Comparison of ENCODE assay signal across 14 cellular contexts in genomic region chr5:148145916-148146315, GRCh38. TPM values are rescaled to one million over a fixed set of nuclear protein-coding genes. Genes with fewer than 3 reads are reported as not detected.
DNase-seq lines count a peak whose midpoint lies in the region; ATAC-seq, FAIRE-seq and TF ChIP-seq lines count a peak whose summit lies in the region.
"Had no signal": no experiment of that assay in that cellular context is flagged by ENCODE, and none has a peak within 500 bp of the region (broad histone marks: within the 10 kb centered on the region; RNA-seq: fewer than 3 reads in every experiment).

No MANE protein-coding gene starts in this region.

- TF ChIP-seq CTCF in cardiac muscle cell (IDR thresholded peaks at IDR 0.05; ENCODE audit: low read depth, low read length) (no peak), bronchial epithelial cell (IDR thresholded peaks at IDR 0.05; ENCODE audit: insufficient read depth, low read length, severe bottlenecking) (no peak), right lobe of liver (IDR thresholded peaks at IDR 0.05) (no peak), tibial nerve (IDR thresholded peaks at IDR 0.05) (no peak)

- FAIRE-seq in bronchial epithelial cell (lab: Jason Lieb, UNC), result peak; percentile 82

- no peak overlapping the region for H3K4me3 ChIP-seq in cardiac muscle cell
- H3K4me3 ChIP-seq in bronchial epithelial cell (ENCODE audit: low read depth, low read length), result no peak overlapping the region
- no peak overlapping the region for H3K4me3 ChIP-seq in right lobe of liver
- H3K4me3 ChIP-seq in tibial nerve, result no peak overlapping the region

- H3K9me3 ChIP-seq in cardiac muscle cell (ENCODE audit: low read depth) (no peaks in the 10 kb centered on the region), right lobe of liver (no peaks in the 10 kb centered on the region), tibial nerve (no peaks in the 10 kb centered on the region)

- TF ChIP-seq POLR2A in right lobe of liver (IDR thresholded peaks at IDR 0.05) (no peak), tibial nerve (IDR thresholded peaks at IDR 0.05) (no peak)

- no peaks in the 10 kb centered on the region for H3K27me3 ChIP-seq in cardiac muscle cell
- no peaks in the 10 kb centered on the region for H3K27me3 ChIP-seq in bronchial epithelial cell (ENCODE audit: control insufficient read depth, insufficient read depth, low read length)
- no peaks in the 10 kb centered on the region for H3K27me3 ChIP-seq in right lobe of liver
- H3K27me3 ChIP-seq in tibial nerve, result no peaks in the 10 kb centered on the region

- TF ChIP-seq EP300 in tibial nerve (IDR thresholded peaks at IDR 0.05), result no peak

- H3K36me3 ChIP-seq in cardiac muscle cell (no peaks in the 10 kb centered on the region), bronchial epithelial cell (ENCODE audit: control insufficient read depth, insufficient read depth, low read length) (no peaks in the 10 kb centered on the region), right lobe of liver (no peaks in the 10 kb centered on the region), tibial nerve (no peaks in the 10 kb centered on the region)
- H3K36me3 ChIP-seq: WERI-Rb-1 had no signal

- ATAC-seq in left cardiac atrium, result no peak
- peak; percentile 15 to 47 (median 35) for ATAC-seq in right lobe of liver
- ATAC-seq in GM19397 (IDR thresholded peaks at IDR 0.05; ENCODE audit: unreplicated experiment), result no peak
- ATAC-seq: HCT116 had no signal

- H3K4me1 ChIP-seq in cardiac muscle cell (ENCODE audit: low read depth) (peaks cover 3% of the 10 kb centered on the region), right lobe of liver (peaks cover 0 to 17% (median 6%) of the 10 kb centered on the region in 4 donors), tibial nerve (no peaks in the 10 kb centered on the region)

- intact Hi-C loops in left cardiac atrium (cut with DNase I), result no loop called here
- intact Hi-C loops in right lobe of liver (cut with DNase I), result no loop called here

- DNase-seq in cardiac muscle cell (ENCODE audit: low read depth in 1 of 2, low spot score in 1 of 2) (peak; percentile 12 to 72), left cardiac atrium (no peak), bronchial epithelial cell (ENCODE audit: low read depth) (peak; percentile 96), right lobe of liver (no peak), nucleus accumbens (lab: John Stamatoyannopoulos, UW) (no peak), SK-N-DZ (ENCODE audit: low spot score) (no peak), tibial nerve (ENCODE audit: low spot score in 2 of 2) (no peak)
- DNase-seq: activated effector memory CD4-positive, alpha-beta T cell treated with Interleukin-2 at 50 U/mL for 16 hours; GF-D8; WERI-Rb-1 had no signal

- H3K27ac ChIP-seq in cardiac muscle cell (no peak overlapping the region), right lobe of liver (no peak overlapping the region), tibial nerve (no peak overlapping the region)
- H3K27ac ChIP-seq: WERI-Rb-1 had no signal

RNA-seq across cellular contexts. Expression of gene SPINK14, which starts 22.4 kb away (rescaled TPM):
- total RNA-seq in cardiac muscle cell (not detected in 2 replicates), left cardiac atrium (not detected), bronchial epithelial cell (not detected in 2 replicates), right lobe of liver (not detected), tibial nerve (not detected)
- polyA plus RNA-seq in cardiac muscle cell, result not detected in 2 replicates
- not detected in 2 replicates for polyA plus RNA-seq in SK-N-DZ (2014; cell fraction: cytosol; rRNA removed)
- polyA plus RNA-seq in SK-N-DZ (2014; cell fraction: nucleus; rRNA removed), result not detected in 2 replicates
- total RNA-seq: dermis microvascular lymphatic vessel endothelial cell, OCI-LY7 had no signal

RNA-seq across cellular contexts. Expression of gene SPINK6, which starts 56.9 kb away (rescaled TPM):
- total RNA-seq in cardiac muscle cell (not detected in 2 replicates), left cardiac atrium (not detected), bronchial epithelial cell (not detected in 2 replicates), right lobe of liver (not detected), tibial nerve (not detected)
- not detected in 2 replicates for polyA plus RNA-seq in cardiac muscle cell
- not detected in 2 replicates for polyA plus RNA-seq in SK-N-DZ (2014; cell fraction: cytosol; rRNA removed)
- not detected in 2 replicates for polyA plus RNA-seq in SK-N-DZ (2014; cell fraction: nucleus; rRNA removed)
- total RNA-seq: dermis microvascular lymphatic vessel endothelial cell, OCI-LY7 had no signal

Comparison
In these comparisons a context has a peak if more than half of its experiments do, and no peak if none do; other contexts are left out.
1. DNase-seq: peak in cardiac muscle cell (2 of 2) and bronchial epithelial cell (single experiment); none in left cardiac atrium (single experiment), right lobe of liver (0 of 3), nucleus accumbens (0 of 56), SK-N-DZ (single experiment) and tibial nerve (0 of 2).
2. ATAC-seq: peak in right lobe of liver (4 of 4); none in left cardiac atrium (0 of 2) and GM19397 (single experiment).